ENCODE assay signal across 14 cellular contexts in genomic region chr6:91167846-91168245, GRCh38.
DNase-seq lines count a peak whose midpoint lies in the region; ATAC-seq and TF ChIP-seq lines count a peak whose summit lies in the region.
"Had no signal": no experiment of that assay in that cellular context is flagged by ENCODE, and none has a peak within 500 bp of the region (broad histone marks: within the 10 kb centered on the region; RNA-seq: fewer than 3 reads in every experiment).

No MANE protein-coding gene starts in this region.

- no peaks in the 10 kb centered on the region for H3K9me2 ChIP-seq in OCI-LY7 (ENCODE audit: insufficient read depth, low read length)

- CTCF ChIA-PET in OCI-LY7 (lab: Charles Lee; ENCODE audit: unreplicated experiment): no interaction called here

- H4K20me1 ChIP-seq in OCI-LY7 (ENCODE audit: insufficient read depth, low read length): no peaks in the 10 kb centered on the region

- BruUV-seq in OCI-LY7 (replicated peaks; lab: Mats Ljungman, UMichigan): no TSS peak

- H3K4me2 ChIP-seq in OCI-LY7 (ENCODE audit: low read length): no peak overlapping the region
- H3K4me2 ChIP-seq: PC-9 had no signal

- ATAC-seq in HG03108 (IDR thresholded peaks at IDR 0.05; ENCODE audit: unreplicated experiment): no peak
- ATAC-seq: left ventricle myocardium superior had no signal

- H3K9me3 ChIP-seq in OCI-LY7 (ENCODE audit: low read length): no peaks in the 10 kb centered on the region

- DNase-seq in DMS53 (lab: John Stamatoyannopoulos, UW): peak; percentile 2
- DNase-seq in DMS53 treated with DMSO at 0.1 percent for 48 hours (lab: John Stamatoyannopoulos, UW; ENCODE audit: unreplicated experiment): no peak
- no peak for DNase-seq in OCI-LY7 (ENCODE audit: low spot score)
- peak; percentile 9 for DNase-seq in epithelial cell of esophagus (ENCODE audit: low read depth)
- DNase-seq in renal cortical epithelial cell (ENCODE audit: low read depth): peak; percentile 9
- DNase-seq in erythroblast (lab: John Stamatoyannopoulos, UW): no peak
- DNase-seq in Kasumi-1 (lab: John Stamatoyannopoulos, UW): no peak
- DNase-seq: activated CD4-positive, alpha-beta T cell treated with anti-CD3 and anti-CD28 coated beads, Interleukin-2, amount 50 U/mL, for 4 hours; aorta; left ventricle myocardium superior; PC-9; T-helper 2 cell had no signal

- no peak overlapping the region for H2AFZ ChIP-seq in OCI-LY7 (ENCODE audit: low read length)
- H2AFZ ChIP-seq: PC-9 had no signal

- no peaks in the 10 kb centered on the region for H3K36me3 ChIP-seq in OCI-LY7 (ENCODE audit: insufficient read depth, low read length)

- TF ChIP-seq POLR2A in erythroblast (IDR thresholded peaks at IDR 0.05; ENCODE audit: low read length): no peak

- intact Hi-C loops in OCI-LY7 (cut with micrococcal nuclease; ENCODE audit: unreplicated experiment): no loop called here

- H3K4me3 ChIP-seq in OCI-LY7 (ENCODE audit: low read depth, low read length, poor library complexity, severe bottlenecking): no peak overlapping the region
- H3K4me3 ChIP-seq in epithelial cell of esophagus (ENCODE audit: low read length): no peak overlapping the region
- H3K4me3 ChIP-seq: PC-9 had no signal

- TF ChIP-seq CTCF in OCI-LY7 (conservative IDR thresholded peaks at IDR 0.05; ENCODE audit: low read length): peak; percentile 35; the same call in 1 of the 2 replicates
- TF ChIP-seq CTCF in epithelial cell of esophagus (IDR thresholded peaks at IDR 0.05; ENCODE audit: insufficient read depth, low read depth, low read length, missing control alignments): peak; percentile 40

- no peaks in the 10 kb centered on the region for H3K4me1 ChIP-seq in OCI-LY7 (ENCODE audit: insufficient read depth, low read length, poor library complexity, severe bottlenecking)

- no peak overlapping the region for H3K27ac ChIP-seq in OCI-LY7 (ENCODE audit: low read depth, low read length, poor library complexity, severe bottlenecking)
- H3K27ac ChIP-seq: HL-60, PC-9 had no signal

- H3K79me2 ChIP-seq in OCI-LY7 (ENCODE audit: insufficient read depth, low read depth, low read length): no peaks in the 10 kb centered on the region

- POLR2A ChIA-PET in OCI-LY7 (lab: Charles Lee): no interaction called here

Comparison
In these comparisons a context has a peak if more than half of its experiments do, and no peak if none do; other contexts are left out.
1. DNase-seq: peak in DMS53 (single experiment), epithelial cell of esophagus (single experiment) and renal cortical epithelial cell (single experiment); none in DMS53 treated with DMSO at 0.1 percent for 48 hours (single experiment), OCI-LY7 (single experiment), erythroblast (0 of 2) and Kasumi-1 (0 of 2).